In genomic region chr6:1393641-1394283, GRCh38 we compare ENCODE assay signal across 13 cellular contexts. TPM values are rescaled to one million over a fixed set of nuclear protein-coding genes. Genes with fewer than 3 reads are reported as not detected.
DNase-seq lines count a peak whose midpoint lies in the region; ATAC-seq and TF ChIP-seq lines count a peak whose summit lies in the region.
"Had no signal": no experiment of that assay in that cellular context is flagged by ENCODE, and none has a peak within 500 bp of the region (broad histone marks: within the 10 kb centered on the region; RNA-seq: fewer than 3 reads in every experiment).

No MANE protein-coding gene starts in this region.

- peaks cover 7% of the 10 kb centered on the region for H3F3A ChIP-seq in neural progenitor cell (ENCODE audit: low read depth)

- H3K4me2 ChIP-seq in neural progenitor cell: peak overlapping the region; percentile 47

- ATAC-seq in Right ventricle myocardium inferior: no peak
- no peak for ATAC-seq in HG03378 (IDR thresholded peaks at IDR 0.05; ENCODE audit: unreplicated experiment)

- H3K27me3 Mint-ChIP-seq in neural progenitor cell (ENCODE audit: insufficient read depth, low read depth): peaks cover 69% of the 10 kb centered on the region

- H3K27me3 ChIP-seq in left ventricle myocardium inferior (ENCODE audit: low read depth) (peaks cover 99% of the 10 kb centered on the region), neural progenitor cell (peaks cover 100% of the 10 kb centered on the region)

- no peak overlapping the region for H3K27ac Mint-ChIP-seq in neural progenitor cell
- H3K27ac Mint-ChIP-seq: activated CD4-positive, alpha-beta T cell treated with anti-CD3 and anti-CD28 coated beads, Interleukin-2, amount 10 ng/mL, durations not matched to agents 7 days and 5 days; activated naive CD4-positive, alpha-beta T cell treated with anti-CD3 and anti-CD28 coated beads, Interleukin-2, amount 50 U/mL, for 24 hours; nephron had no signal

- no peaks in the 10 kb centered on the region for H3K36me3 ChIP-seq in left ventricle myocardium inferior
- H3K36me3 ChIP-seq in neural progenitor cell: no peaks in the 10 kb centered on the region

- intact Hi-C loops in left ventricle myocardium inferior (cut with micrococcal nuclease): no loop called here
- intact Hi-C loops in Right ventricle myocardium inferior (cut with DNase I): no loop called here

- no peaks in the 10 kb centered on the region for H3K79me2 ChIP-seq in neural progenitor cell (ENCODE audit: low read depth)

- DNase-seq in left ventricle myocardium inferior (no peak), Right ventricle myocardium inferior (ENCODE audit: missing footprints) (no peak), fibroblast of peridontal ligament (ENCODE audit: extremely low read depth) (peak; percentile 43), neural progenitor cell (ENCODE audit: low spot score) (peak; percentile 52), DMS 273 (lab: John Stamatoyannopoulos, UW; ENCODE audit: unreplicated experiment) (no peak), HPDE6-E6E7 (ENCODE audit: extremely low spot score) (no peak)
- DNase-seq in stimulated activated CD4-positive, alpha-beta T cell treated with anti-CD3 and anti-CD28 coated beads, Interleukin-12 subunit alpha, Interleukin-12 subunit beta, amount 100 ng/mL, for 4 hours: no peak
- DNase-seq: activated CD4-positive, alpha-beta T cell treated with anti-CD3 and anti-CD28 coated beads, Interleukin-2, amount 10 ng/mL, durations not matched to agents 7 days and 5 days; NCI-H1417 treated with DMSO at 0.1 percent for 48 hours; stimulated activated CD4-positive, alpha-beta T cell treated with anti-CD3 and anti-CD28 coated beads, Interleukin-2, amount 100 ng/mL, for 24 hours had no signal

- H3K9ac ChIP-seq in neural progenitor cell: no peak overlapping the region

- H3K4me1 ChIP-seq in left ventricle myocardium inferior (peaks cover 36% of the 10 kb centered on the region), neural progenitor cell (peaks cover 18% of the 10 kb centered on the region)

- peaks cover 2% of the 10 kb centered on the region for H3K9me3 Mint-ChIP-seq in neural progenitor cell
- H3K9me3 Mint-ChIP-seq: activated CD4-positive, alpha-beta T cell treated with anti-CD3 and anti-CD28 coated beads, Interleukin-2, amount 10 ng/mL, durations not matched to agents 7 days and 5 days; activated naive CD4-positive, alpha-beta T cell treated with anti-CD3 and anti-CD28 coated beads, Interleukin-2, amount 50 U/mL, for 24 hours had no signal

- peaks cover 30% of the 10 kb centered on the region for H3K4me1 Mint-ChIP-seq in neural progenitor cell

- peaks cover 77% of the 10 kb centered on the region for H4K20me1 ChIP-seq in neural progenitor cell (ENCODE audit: low read depth)

- H3K4me3 Mint-ChIP-seq in neural progenitor cell: no peak overlapping the region
- H3K4me3 Mint-ChIP-seq: activated CD4-positive, alpha-beta T cell treated with anti-CD3 and anti-CD28 coated beads, Interleukin-2, amount 10 ng/mL, durations not matched to agents 7 days and 5 days; activated naive CD4-positive, alpha-beta T cell treated with anti-CD3 and anti-CD28 coated beads, Interleukin-2, amount 50 U/mL, for 24 hours had no signal

- H3K27ac ChIP-seq in left ventricle myocardium inferior (replicated peaks) (no peak overlapping the region), neural progenitor cell (no peak overlapping the region)

- peak overlapping the region; percentile 48 for H3K4me3 ChIP-seq in left ventricle myocardium inferior
- peak overlapping the region; percentile 9 for H3K4me3 ChIP-seq in neural progenitor cell

- H3K9me3 ChIP-seq in left ventricle myocardium inferior (replicated peaks) (no peaks in the 10 kb centered on the region), neural progenitor cell (ENCODE audit: low read depth) (no peaks in the 10 kb centered on the region)

- H2AFZ ChIP-seq in neural progenitor cell (replicated peaks): no peak overlapping the region

- no peaks in the 10 kb centered on the region for H3K36me3 Mint-ChIP-seq in neural progenitor cell
- H3K36me3 Mint-ChIP-seq: activated naive CD4-positive, alpha-beta T cell treated with anti-CD3 and anti-CD28 coated beads, Interleukin-2, amount 50 U/mL, for 24 hours had no signal

- TF ChIP-seq CTCF in left ventricle myocardium inferior (IDR thresholded peaks at IDR 0.05; ENCODE audit: borderline replicate concordance) (no peak), neural progenitor cell (IDR thresholded peaks at IDR 0.05) (no peak)

RNA-seq across cellular contexts. Expression of gene FOXF2, which starts 4.4 kb away (rescaled TPM):
- total RNA-seq in left ventricle myocardium inferior: 0.30 TPM
- 0.24 TPM for total RNA-seq in Right ventricle myocardium inferior
- total RNA-seq in neural progenitor cell (ENCODE audit: low replicate concordance): not detected in 2 replicates
- total RNA-seq: activated CD4-positive, alpha-beta T cell treated with anti-CD3 and anti-CD28 coated beads, Interleukin-2, amount 10 ng/mL, durations not matched to agents 7 days and 5 days had no signal

Comparison
In these comparisons a context has a peak if more than half of its experiments do, and no peak if none do; other contexts are left out.
1. DNase-seq: peak in fibroblast of peridontal ligament (single experiment) and neural progenitor cell (single experiment); none in left ventricle myocardium inferior (single experiment), Right ventricle myocardium inferior (single experiment), DMS 273 (single experiment), HPDE6-E6E7 (single experiment) and stimulated activated CD4-positive, alpha-beta T cell treated with anti-CD3 and anti-CD28 coated beads, Interleukin-12 subunit alpha, Interleukin-12 subunit beta, amount 100 ng/mL, for 4 hours (single experiment).